8 cellular contexts compared by ENCODE assay signal in genomic region chr2:201070966-201071304, GRCh38. TPM values are rescaled to one million over a fixed set of nuclear protein-coding genes. Genes with fewer than 3 reads are reported as not detected.
DNase-seq lines count a peak whose midpoint lies in the region; ATAC-seq and TF ChIP-seq lines count a peak whose summit lies in the region.

No MANE protein-coding gene starts in this region.

- no peaks in the 10 kb centered on the region for H3K27me3 Mint-ChIP-seq in activated naive CD4-positive, alpha-beta T cell treated with anti-CD3 and anti-CD28 coated beads, Interleukin-2, amount 10 ng/mL, durations not matched to agents 7 days and 5 days
- no peaks in the 10 kb centered on the region for H3K27me3 Mint-ChIP-seq in natural killer cell treated with Interleukin-12 subunit alpha and Interleukin-12 subunit beta and Interleukin-15 and Interleukin-18, amount 100 ng/mL, for 72 hours

- H3K9me3 Mint-ChIP-seq in activated naive CD4-positive, alpha-beta T cell treated with anti-CD3 and anti-CD28 coated beads, Interleukin-2, amount 10 ng/mL, durations not matched to agents 7 days and 5 days = no peaks in the 10 kb centered on the region
- H3K9me3 Mint-ChIP-seq in natural killer cell treated with Interleukin-12 subunit alpha and Interleukin-12 subunit beta and Interleukin-15 and Interleukin-18, amount 100 ng/mL, for 72 hours = no peaks in the 10 kb centered on the region

- TF ChIP-seq CTCF in PC-9 (conservative IDR thresholded peaks at IDR 0.05) = no peak

- DNase-seq in activated naive CD4-positive, alpha-beta T cell treated with anti-CD3 and anti-CD28 coated beads, Interleukin-2, amount 10 ng/mL, durations not matched to agents 7 days and 5 days = no peak
- no peak for DNase-seq in activated naive CD4-positive, alpha-beta T cell treated with anti-CD3 and anti-CD28 coated beads, Interleukin-2, amount 50 U/mL, for 16 hours
- DNase-seq in PC-9 = no peak
- no peak for DNase-seq in effector memory CD4-positive, alpha-beta T cell
- DNase-seq in natural killer cell treated with Interleukin-12 subunit alpha and Interleukin-12 subunit beta and Interleukin-15 and Interleukin-18, amount 100 ng/mL, for 72 hours (ENCODE audit: low spot score) = no peak
- no peak for DNase-seq in AML-193 (lab: John Stamatoyannopoulos, UW)
- no peak for DNase-seq in erythroblast (lab: John Stamatoyannopoulos, UW)
- no peak for DNase-seq in activated gamma-delta T cell (lab: John Stamatoyannopoulos, UW)

- peaks cover 10% of the 10 kb centered on the region for H3K36me3 Mint-ChIP-seq in activated naive CD4-positive, alpha-beta T cell treated with anti-CD3 and anti-CD28 coated beads, Interleukin-2, amount 10 ng/mL, durations not matched to agents 7 days and 5 days
- peaks cover 8% of the 10 kb centered on the region for H3K36me3 Mint-ChIP-seq in natural killer cell treated with Interleukin-12 subunit alpha and Interleukin-12 subunit beta and Interleukin-15 and Interleukin-18, amount 100 ng/mL, for 72 hours

- CTCF ChIA-PET in activated naive CD4-positive, alpha-beta T cell treated with anti-CD3 and anti-CD28 coated beads, Interleukin-2, amount 10 ng/mL, durations not matched to agents 7 days and 5 days (lab: Charles Lee) = interaction anchor here (0.7 to 5.9 kb wide), 10 partner anchors 48 to 586 kb away, joined by 3 to 104 read pairs (median 6); partner anchors contain the start of genes CASP10 and ORC2
- CTCF ChIA-PET in PC-9 (lab: Charles Lee) = interaction anchor here (2.2 kb wide), 1 partner anchor 105 kb away, joined by 8 read pairs; no protein-coding TSS in a partner anchor

- peaks cover 73% of the 10 kb centered on the region for H3K79me2 ChIP-seq in PC-9 (ENCODE audit: low read depth)

- peak overlapping the region; percentile 88 for H2AFZ ChIP-seq in PC-9

- no peak overlapping the region for H3K27ac ChIP-seq in PC-9
- peak overlapping the region; percentile 88 for H3K27ac ChIP-seq in effector memory CD4-positive, alpha-beta T cell (ENCODE audit: insufficient read depth, low read length, poor library complexity, severe bottlenecking)

- H3K9me3 ChIP-seq in PC-9 (ENCODE audit: insufficient read depth, low read depth) = no peaks in the 10 kb centered on the region
- H3K9me3 ChIP-seq in effector memory CD4-positive, alpha-beta T cell (ENCODE audit: control insufficient read depth, low read length) = no peaks in the 10 kb centered on the region

- H3K4me1 Mint-ChIP-seq in activated naive CD4-positive, alpha-beta T cell treated with anti-CD3 and anti-CD28 coated beads, Interleukin-2, amount 10 ng/mL, durations not matched to agents 7 days and 5 days = peaks cover 52% of the 10 kb centered on the region
- peaks cover 38 to 56% of the 10 kb centered on the region in 2 donors for H3K4me1 Mint-ChIP-seq in natural killer cell treated with Interleukin-12 subunit alpha and Interleukin-12 subunit beta and Interleukin-15 and Interleukin-18, amount 100 ng/mL, for 72 hours (ENCODE audit: low read depth in 2 of 2)

- intact Hi-C loops in PC-9 (cut with micrococcal nuclease; ENCODE audit: unreplicated experiment) = loop anchor here (1.0 to 5.0 kb wide), 6 partner anchors 46 to 161 kb away; partner anchors contain the start of genes CFLAR and ORC2

- POLR2A ChIA-PET in PC-9 (lab: Charles Lee; ENCODE audit: unreplicated experiment) = interaction anchor here (0.5 kb wide), 1 partner anchor 80 kb away, joined by 6 read pairs; no protein-coding TSS in a partner anchor

- no peaks in the 10 kb centered on the region for H4K20me1 ChIP-seq in PC-9 (ENCODE audit: insufficient read depth)

- no peaks in the 10 kb centered on the region for H3K36me3 ChIP-seq in PC-9 (ENCODE audit: low read depth)
- H3K36me3 ChIP-seq in effector memory CD4-positive, alpha-beta T cell (ENCODE audit: control insufficient read depth, insufficient read depth, low read length) = peaks cover 3% of the 10 kb centered on the region

- TF ChIP-seq POLR2A in erythroblast (IDR thresholded peaks at IDR 0.05; ENCODE audit: low read length) = no peak

- ATAC-seq in natural killer cell treated with Interleukin-12 subunit alpha and Interleukin-12 subunit beta and Interleukin-15 and Interleukin-18, amount 100 ng/mL, for 72 hours = no peak

- H3K4me1 ChIP-seq in PC-9 (replicated peaks; ENCODE audit: insufficient read depth) = peaks cover 18% of the 10 kb centered on the region
- H3K4me1 ChIP-seq in effector memory CD4-positive, alpha-beta T cell (ENCODE audit: control insufficient read depth, insufficient read depth, low read length, poor library complexity, severe bottlenecking) = peaks cover 21% of the 10 kb centered on the region

- H3K4me3 Mint-ChIP-seq in activated naive CD4-positive, alpha-beta T cell treated with anti-CD3 and anti-CD28 coated beads, Interleukin-2, amount 10 ng/mL, durations not matched to agents 7 days and 5 days = peak overlapping the region; percentile 89
- H3K4me3 Mint-ChIP-seq in natural killer cell treated with Interleukin-12 subunit alpha and Interleukin-12 subunit beta and Interleukin-15 and Interleukin-18, amount 100 ng/mL, for 72 hours = peak overlapping the region; percentile 91

- no peaks in the 10 kb centered on the region for H3K27me3 ChIP-seq in PC-9 (ENCODE audit: insufficient read depth, low read depth)
- H3K27me3 ChIP-seq in effector memory CD4-positive, alpha-beta T cell (replicated peaks; ENCODE audit: control insufficient read depth, insufficient read depth, low read length, poor library complexity, severe bottlenecking) = no peaks in the 10 kb centered on the region

- H3K9me2 ChIP-seq in PC-9 (ENCODE audit: insufficient read depth) = no peaks in the 10 kb centered on the region

- peaks cover 4% of the 10 kb centered on the region; the same call in 1 of the 2 replicates for H3F3A ChIP-seq in PC-9 (ENCODE audit: insufficient read depth, low read depth)

- H3K27ac Mint-ChIP-seq in activated naive CD4-positive, alpha-beta T cell treated with anti-CD3 and anti-CD28 coated beads, Interleukin-2, amount 10 ng/mL, durations not matched to agents 7 days and 5 days = peak overlapping the region; percentile 93
- peak overlapping the region; percentile 87 to 91 for H3K27ac Mint-ChIP-seq in natural killer cell treated with Interleukin-12 subunit alpha and Interleukin-12 subunit beta and Interleukin-15 and Interleukin-18, amount 100 ng/mL, for 72 hours

- no TSS peak for BruUV-seq in PC-9 (replicated peaks; lab: Mats Ljungman, UMichigan)

- peak overlapping the region; percentile 66 for H3K4me3 ChIP-seq in PC-9
- H3K4me3 ChIP-seq in effector memory CD4-positive, alpha-beta T cell (ENCODE audit: insufficient read depth, low read depth, low read length, poor library complexity, severe bottlenecking) = peak overlapping the region; percentile 93

- peak overlapping the region; percentile 96 for H3K4me2 ChIP-seq in PC-9

RNA-seq across cellular contexts. Expression of gene HYCC2, which starts 0.5 kb away (rescaled TPM):
- total RNA-seq in PC-9 (2021) = 8.8 and 10.7 TPM in 2 replicates
- 10 to 100 TPM; 55.0 to 64.6 TPM for total RNA-seq in natural killer cell treated with Interleukin-12 subunit alpha and Interleukin-12 subunit beta and Interleukin-15 and Interleukin-18, amount 100 ng/mL, for 72 hours

RNA-seq across cellular contexts. Expression of gene NDUFB3, which starts 0.9 kb away (rescaled TPM):
- total RNA-seq in PC-9 (2021) = 93.1 and 96.7 TPM in 2 replicates
- total RNA-seq in natural killer cell treated with Interleukin-12 subunit alpha and Interleukin-12 subunit beta and Interleukin-15 and Interleukin-18, amount 100 ng/mL, for 72 hours = 100 to 1,000 TPM; 104 to 124 TPM

RNA-seq across cellular contexts. Expression of gene CFLAR, which starts 45.0 kb away (rescaled TPM):
- total RNA-seq in PC-9 (2021) = 75.4 and 99.1 TPM in 2 replicates
- 100 to 1,000 TPM; 366 to 438 TPM for total RNA-seq in natural killer cell treated with Interleukin-12 subunit alpha and Interleukin-12 subunit beta and Interleukin-15 and Interleukin-18, amount 100 ng/mL, for 72 hours
